19 cellular contexts compared by ENCODE assay signal in genomic region chr19:7787141-7787540, GRCh38. TPM values are rescaled to one million over a fixed set of nuclear protein-coding genes. Genes with fewer than 3 reads are reported as not detected.
DNase-seq lines count a peak whose midpoint lies in the region; ATAC-seq and TF ChIP-seq lines count a peak whose summit lies in the region.
"Had no signal": no experiment of that assay in that cellular context is flagged by ENCODE, and none has a peak within 500 bp of the region (broad histone marks: within the 10 kb centered on the region; RNA-seq: fewer than 3 reads in every experiment).

No MANE protein-coding gene starts in this region.

- H3K9me2 ChIP-seq in MM.1S (replicated peaks; ENCODE audit: insufficient read depth, low read length) = no peaks in the 10 kb centered on the region

- POLR2A ChIA-PET in Panc1 (lab: Charles Lee) = no interaction called here
- POLR2A ChIA-PET in naive thymus-derived CD8-positive, alpha-beta T cell (lab: Charles Lee) = interaction anchor here (0.6 kb wide), 2 partner anchors 10 to 84 kb away, joined by 3 to 4 read pairs; no protein-coding TSS in a partner anchor
- POLR2A ChIA-PET in CD4-positive, alpha-beta memory T cell (lab: Charles Lee; ENCODE audit: partially characterized antibody) = no interaction called here

- no peaks in the 10 kb centered on the region for H3K79me2 ChIP-seq in MM.1S (ENCODE audit: low read length)
- H3K79me2 ChIP-seq: hepatocyte had no signal

- H3K9ac ChIP-seq in MM.1S (ENCODE audit: low read length) = no peak overlapping the region

- H3K4me3 Mint-ChIP-seq in CD4-positive, CD25-positive, alpha-beta regulatory T cell = peak overlapping the region in 1 of 4 donors; percentile 21
- H3K4me3 Mint-ChIP-seq in naive thymus-derived CD8-positive, alpha-beta T cell = peak overlapping the region in 9 of 10 donors; percentile 14 to 83 (median 60)
- H3K4me3 Mint-ChIP-seq in CD4-positive, alpha-beta memory T cell = peak overlapping the region in 2 of 8 donors; percentile 36 to 41

- H3K36me3 ChIP-seq in CD4-positive, CD25-positive, alpha-beta regulatory T cell (ENCODE audit: control insufficient read depth, insufficient read depth, low read length) = no peaks in the 10 kb centered on the region
- H3K36me3 ChIP-seq in Panc1 (ENCODE audit: control insufficient read depth, insufficient read depth, low read length) = no peaks in the 10 kb centered on the region
- no peaks in the 10 kb centered on the region for H3K36me3 ChIP-seq in CD4-positive, alpha-beta memory T cell (ENCODE audit: insufficient read depth, low read length)
- no peaks in the 10 kb centered on the region for H3K36me3 ChIP-seq in MM.1S (replicated peaks; ENCODE audit: insufficient read depth, low read length)
- H3K36me3 ChIP-seq: prostate gland, upper lobe of left lung had no signal

- TF ChIP-seq CTCF in Panc1 (IDR thresholded peaks at IDR 0.05) = no peak
- no peak for TF ChIP-seq CTCF in MM.1S (IDR thresholded peaks at IDR 0.05; ENCODE audit: low read length)

- intact Hi-C loops in Panc1 (cut with micrococcal nuclease; ENCODE audit: unreplicated experiment) (no loop called here), left cardiac atrium (cut with DNase I) (no loop called here)
- intact Hi-C loops in CD4-positive, alpha-beta memory T cell (cut with micrococcal nuclease) = no loop called here

- ATAC-seq in CD4-positive, CD25-positive, alpha-beta regulatory T cell (ENCODE audit: low read depth in 2 of 2) = no peak
- ATAC-seq in Panc1 (peak; percentile 66; the same call in 1 of the 2 replicates), left cardiac atrium (peak in 1 of 2 donors; percentile 53)
- ATAC-seq in naive thymus-derived CD8-positive, alpha-beta T cell = no peak

- no TSS peak for BruUV-seq in Panc1 (replicated peaks; lab: Mats Ljungman, UMichigan)

- H3K27me3 ChIP-seq in CD4-positive, CD25-positive, alpha-beta regulatory T cell (ENCODE audit: control insufficient read depth, insufficient read depth, low read length) = peaks cover 7% of the 10 kb centered on the region
- H3K27me3 ChIP-seq in Panc1 (ENCODE audit: control insufficient read depth, insufficient read depth, low read length) (no peaks in the 10 kb centered on the region), MM.1S (replicated peaks; ENCODE audit: insufficient read depth, low read length) (peaks cover 95% of the 10 kb centered on the region)
- H3K27me3 ChIP-seq in CD4-positive, alpha-beta memory T cell (ENCODE audit: insufficient read depth, low read length) = peaks cover 11% of the 10 kb centered on the region

- no peaks in the 10 kb centered on the region for H3F3A ChIP-seq in MM.1S (ENCODE audit: insufficient read depth, low read length)

- H3K4me1 Mint-ChIP-seq in CD4-positive, CD25-positive, alpha-beta regulatory T cell = peaks cover 0 to 13% (median 0%) of the 10 kb centered on the region in 4 donors
- H3K4me1 Mint-ChIP-seq in naive thymus-derived CD8-positive, alpha-beta T cell = peaks cover 7 to 19% (median 15%) of the 10 kb centered on the region in 4 donors
- H3K4me1 Mint-ChIP-seq in CD4-positive, alpha-beta memory T cell = peaks cover 0 to 16% (median 8%) of the 10 kb centered on the region in 4 donors

- peaks cover 72% of the 10 kb centered on the region for H3K27me3 Mint-ChIP-seq in CD4-positive, CD25-positive, alpha-beta regulatory T cell
- H3K27me3 Mint-ChIP-seq in naive thymus-derived CD8-positive, alpha-beta T cell = peaks cover 4 to 35% (median 24%) of the 10 kb centered on the region in 5 donors
- peaks cover 19 to 21% of the 10 kb centered on the region in 2 donors for H3K27me3 Mint-ChIP-seq in CD4-positive, alpha-beta memory T cell

- no peak overlapping the region for H3K4me2 ChIP-seq in MM.1S (ENCODE audit: low read depth, low read length)
- H3K4me2 ChIP-seq: hepatocyte, PC-9 had no signal

- peaks cover 0 to 2% of the 10 kb centered on the region in 2 experiments for H3K9me3 ChIP-seq in CD4-positive, CD25-positive, alpha-beta regulatory T cell (ENCODE audit: control insufficient read depth in 2 of 2, low read length in 2 of 2)
- H3K9me3 ChIP-seq in Panc1 (ENCODE audit: control insufficient read depth, insufficient read depth, low read depth, low read length) (no peaks in the 10 kb centered on the region), MM.1S (replicated peaks; ENCODE audit: insufficient read depth, low read length) (no peaks in the 10 kb centered on the region)
- H3K9me3 ChIP-seq in CD4-positive, alpha-beta memory T cell (ENCODE audit: control insufficient read depth in 1 of 2, low read length in 2 of 2) = no peaks in the 10 kb centered on the region
- H3K9me3 ChIP-seq: prostate gland, upper lobe of left lung had no signal

- DNase-seq in CD4-positive, CD25-positive, alpha-beta regulatory T cell = no peak
- no peak for DNase-seq in Panc1 (ENCODE audit: low read depth, low spot score)
- DNase-seq in left cardiac atrium = peak; percentile 29
- no peak for DNase-seq in naive thymus-derived CD8-positive, alpha-beta T cell
- no peak for DNase-seq in NCI-H128 (lab: John Stamatoyannopoulos, UW; ENCODE audit: unreplicated experiment)
- no peak for DNase-seq in CD4-positive, alpha-beta memory T cell
- no peak for DNase-seq in MM.1S
- no peak for DNase-seq in NCI-H526 treated with DMSO at 0.1 percent for 48 hours (lab: John Stamatoyannopoulos, UW)
- DNase-seq: activated T-cell treated with anti-CD3 and anti-CD28 coated beads, Interleukin-2, amount 50 U/mL, for 48 hours; DND-41; midbrain; NCI-H1417 treated with DMSO at 0.1 percent for 48 hours; PC-9; stimulated activated CD4-positive, alpha-beta T cell treated with anti-CD3 and anti-CD28 coated beads, Interleukin-2, amount 100 ng/mL, for 24 hours; upper lobe of left lung had no signal

- CTCF ChIA-PET in Panc1 (lab: Charles Lee) = no interaction called here
- CTCF ChIA-PET in CD4-positive, alpha-beta memory T cell (lab: Charles Lee; ENCODE audit: partially characterized antibody) = no interaction called here

- in situ Hi-C loops in Panc1 (cut with HindIII; ENCODE audit: low pct_unique_long_range_greater_than_20kb, low sequenced_read_pairs) = no loop called here

- no peaks in the 10 kb centered on the region for H3K36me3 Mint-ChIP-seq in CD4-positive, CD25-positive, alpha-beta regulatory T cell
- peaks cover 0 to 2% (median 0%) of the 10 kb centered on the region in 3 donors for H3K36me3 Mint-ChIP-seq in naive thymus-derived CD8-positive, alpha-beta T cell
- H3K36me3 Mint-ChIP-seq in CD4-positive, alpha-beta memory T cell = no peaks in the 10 kb centered on the region

- no peak overlapping the region for H2AFZ ChIP-seq in MM.1S (ENCODE audit: low read length)
- H2AFZ ChIP-seq: hepatocyte, PC-9 had no signal

- no peak overlapping the region for H3K4me3 ChIP-seq in CD4-positive, CD25-positive, alpha-beta regulatory T cell (ENCODE audit: low read depth, low read length)
- no peak overlapping the region for H3K4me3 ChIP-seq in Panc1 (ENCODE audit: low read depth in 2 of 2, low read length in 2 of 2)
- no peak overlapping the region for H3K4me3 ChIP-seq in CD4-positive, alpha-beta memory T cell (ENCODE audit: low read length in 2 of 2)
- H3K4me3 ChIP-seq in MM.1S (ENCODE audit: low read length) = no peak overlapping the region
- H3K4me3 ChIP-seq: hepatocyte, PC-9, prostate gland had no signal

- H3K27ac Mint-ChIP-seq in CD4-positive, CD25-positive, alpha-beta regulatory T cell = peak overlapping the region in 2 of 3 donors; percentile 38 to 74
- H3K27ac Mint-ChIP-seq in naive thymus-derived CD8-positive, alpha-beta T cell = no peak overlapping the region
- H3K27ac Mint-ChIP-seq in CD4-positive, alpha-beta memory T cell = no peak overlapping the region

- no peaks in the 10 kb centered on the region for H4K20me1 ChIP-seq in MM.1S (ENCODE audit: insufficient read depth, low read length)

- H3K9me3 Mint-ChIP-seq in CD4-positive, CD25-positive, alpha-beta regulatory T cell = peaks cover 0 to 5% (median 2%) of the 10 kb centered on the region in 7 donors
- H3K9me3 Mint-ChIP-seq in naive thymus-derived CD8-positive, alpha-beta T cell = peaks cover 0 to 5% (median 0%) of the 10 kb centered on the region in 9 donors
- H3K9me3 Mint-ChIP-seq in CD4-positive, alpha-beta memory T cell = peaks cover 0 to 11% (median 0%) of the 10 kb centered on the region in 8 donors

- no peak overlapping the region for H3K27ac ChIP-seq in CD4-positive, CD25-positive, alpha-beta regulatory T cell (ENCODE audit: insufficient read depth, low read length, poor library complexity, severe bottlenecking)
- no peak overlapping the region for H3K27ac ChIP-seq in Panc1 (ENCODE audit: low read length)
- H3K27ac ChIP-seq in CD4-positive, alpha-beta memory T cell (ENCODE audit: low read depth, low read length) = no peak overlapping the region
- H3K27ac ChIP-seq in MM.1S (ENCODE audit: low read length) = no peak overlapping the region
- H3K27ac ChIP-seq: hepatocyte, PC-9, prostate gland, upper lobe of left lung had no signal

- H3K4me1 ChIP-seq in CD4-positive, CD25-positive, alpha-beta regulatory T cell (ENCODE audit: control insufficient read depth, insufficient read depth, low read length, poor library complexity, severe bottlenecking) = peaks cover 7% of the 10 kb centered on the region
- H3K4me1 ChIP-seq in Panc1 (ENCODE audit: control insufficient read depth, insufficient read depth, low read length) = no peaks in the 10 kb centered on the region
- H3K4me1 ChIP-seq in CD4-positive, alpha-beta memory T cell (ENCODE audit: insufficient read depth, low read length) = peaks cover 10% of the 10 kb centered on the region
- no peaks in the 10 kb centered on the region for H3K4me1 ChIP-seq in MM.1S (ENCODE audit: low read length)
- H3K4me1 ChIP-seq: prostate gland had no signal

RNA-seq across cellular contexts. Expression of gene CLEC4M, which starts 24.1 kb away (rescaled TPM):
- not detected for total RNA-seq in CD4-positive, CD25-positive, alpha-beta regulatory T cell
- polyA plus RNA-seq in CD4-positive, CD25-positive, alpha-beta regulatory T cell = under 1 TPM in 1 of 4 donors, not detected in 3; 0.53 TPM
- total RNA-seq in Panc1 (2021; ENCODE audit: unreplicated experiment) (not detected), left cardiac atrium (under 1 TPM in 1 of 2 donors, not detected in 1; 0.29 TPM)
- polyA plus RNA-seq in Panc1 (2012; ENCODE audit: insufficient read length) = 0.19 TPM
- not detected for total RNA-seq in naive thymus-derived CD8-positive, alpha-beta T cell
- polyA plus RNA-seq in naive thymus-derived CD8-positive, alpha-beta T cell = not detected
- not detected for total RNA-seq in CD4-positive, alpha-beta memory T cell
- polyA plus RNA-seq in CD4-positive, alpha-beta memory T cell = not detected
- total RNA-seq: astrocyte, PC-9 had no signal
- polyA plus RNA-seq: hepatocyte had no signal

RNA-seq across cellular contexts. Expression of gene CD209, which starts 39.8 kb away (rescaled TPM):
- total RNA-seq in CD4-positive, CD25-positive, alpha-beta regulatory T cell = not detected
- not detected for polyA plus RNA-seq in CD4-positive, CD25-positive, alpha-beta regulatory T cell
- total RNA-seq in Panc1 (2021; ENCODE audit: unreplicated experiment) (not detected), left cardiac atrium (10 to 100 TPM; 18.3 to 39.5 TPM)
- polyA plus RNA-seq in Panc1 (2012; ENCODE audit: insufficient read length) = 0.07 TPM
- under 1 TPM; 0.11 to 0.26 TPM for total RNA-seq in naive thymus-derived CD8-positive, alpha-beta T cell
- not detected for polyA plus RNA-seq in naive thymus-derived CD8-positive, alpha-beta T cell
- under 1 TPM; 0.17 to 0.28 TPM for total RNA-seq in CD4-positive, alpha-beta memory T cell
- not detected for polyA plus RNA-seq in CD4-positive, alpha-beta memory T cell
- total RNA-seq: astrocyte, hepatocyte, NCI-H460, PC-9 had no signal
- polyA plus RNA-seq: hepatocyte had no signal

RNA-seq across cellular contexts. Expression of gene EVI5L, which starts 42.9 kb away (rescaled TPM):
- 10.2 TPM for total RNA-seq in CD4-positive, CD25-positive, alpha-beta regulatory T cell
- 1 to 10 TPM; 1.9 to 3.0 (median 2.2) TPM for polyA plus RNA-seq in CD4-positive, CD25-positive, alpha-beta regulatory T cell
- 6.4 TPM for total RNA-seq in Panc1 (2021; ENCODE audit: unreplicated experiment)
- 19.5 TPM for polyA plus RNA-seq in Panc1 (2012; ENCODE audit: insufficient read length)
- total RNA-seq in left cardiac atrium = 10 to 100 TPM; 17.6 to 18.8 TPM
- 10 to 100 TPM; 10.5 to 11.5 TPM for total RNA-seq in naive thymus-derived CD8-positive, alpha-beta T cell
- polyA plus RNA-seq in naive thymus-derived CD8-positive, alpha-beta T cell = 1 to 10 TPM; 1.1 to 2.7 (median 1.7) TPM
- total RNA-seq in CD4-positive, alpha-beta memory T cell = 10 to 100 TPM; 11.9 to 14.1 TPM
- polyA plus RNA-seq in CD4-positive, alpha-beta memory T cell = 1 to 10 TPM; 1.1 to 2.8 TPM

RNA-seq across cellular contexts. Expression of gene CLEC4G, which starts 55.2 kb away (rescaled TPM):
- not detected for total RNA-seq in CD4-positive, CD25-positive, alpha-beta regulatory T cell
- not detected for polyA plus RNA-seq in CD4-positive, CD25-positive, alpha-beta regulatory T cell
- total RNA-seq in Panc1 (2021; ENCODE audit: unreplicated experiment) = not detected
- not detected for polyA plus RNA-seq in Panc1 (2012; ENCODE audit: insufficient read length)
- 1 to 10 TPM; 2.6 to 7.3 TPM for total RNA-seq in left cardiac atrium
- total RNA-seq in naive thymus-derived CD8-positive, alpha-beta T cell = not detected
- polyA plus RNA-seq in naive thymus-derived CD8-positive, alpha-beta T cell = not detected
- not detected for total RNA-seq in CD4-positive, alpha-beta memory T cell
- not detected for polyA plus RNA-seq in CD4-positive, alpha-beta memory T cell
- total RNA-seq: astrocyte, hepatocyte, NCI-H460, PC-9 had no signal
- polyA plus RNA-seq: hepatocyte had no signal

Comparison
In these comparisons a context has a peak if more than half of its experiments do, and no peak if none do; other contexts are left out.
1. H3K27ac Mint-ChIP-seq: peak in CD4-positive, CD25-positive, alpha-beta regulatory T cell (2 of 3); none in naive thymus-derived CD8-positive, alpha-beta T cell (0 of 10) and CD4-positive, alpha-beta memory T cell (0 of 7).
2. RNA of gene CD209, which starts 39.8 kb away (total RNA-seq): 18.3 to 39.5 TPM in left cardiac atrium; 0.17 to 0.28 TPM in CD4-positive, alpha-beta memory T cell, 0.11 to 0.26 TPM in naive thymus-derived CD8-positive, alpha-beta T cell, not detected in CD4-positive, CD25-positive, alpha-beta regulatory T cell (single experiment) and not detected in Panc1 (single experiment); every median in the first group is over 10 times any median in the second.